ENCODE assay signal across 34 cellular contexts in the genomic region with DNA sequence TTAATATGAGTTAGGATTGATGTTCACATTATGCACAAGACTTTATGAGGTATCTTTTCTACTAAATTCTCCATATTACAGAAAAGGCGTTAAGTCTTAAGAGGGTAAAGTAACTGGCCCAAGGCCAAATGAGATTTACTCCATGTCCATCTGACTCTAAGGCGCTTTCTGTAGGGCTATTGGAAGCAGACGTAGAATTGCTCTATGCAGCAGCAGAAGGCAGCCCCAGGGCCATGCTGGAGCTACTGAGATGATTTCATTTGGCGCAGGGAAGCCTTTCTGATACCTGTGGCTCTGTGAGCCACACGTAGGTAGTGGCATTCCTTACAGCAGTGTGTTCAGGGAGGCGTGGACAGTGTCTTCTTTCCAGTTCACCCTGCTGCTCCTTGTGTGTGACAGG.
"Had no signal": no experiment of that assay in that cellular context is flagged by ENCODE, and none has a peak within 500 bp of the region (broad histone marks: within the 10 kb centered on the region; RNA-seq: fewer than 3 reads in every experiment).

No MANE protein-coding gene starts in this region.

- H3K27ac ChIP-seq: adrenal gland, cardiac muscle cell, VCaP had no signal

- FAIRE-seq: astrocyte, bronchial epithelial cell, TTC549 had no signal

- H3K9me3 ChIP-seq: adrenal gland had no signal

- DNase-seq: activated CD4-positive, alpha-beta memory T cell treated with anti-CD3 and anti-CD28 coated beads, Interleukin-2, amount 10 ng/mL, durations not matched to agents 7 days and 5 days; activated CD4-positive, alpha-beta T cell treated with anti-CD3 and anti-CD28 coated beads for 1 hour; activated CD4-positive, alpha-beta T cell treated with anti-CD3 and anti-CD28 coated beads for 36 hours; activated CD4-positive, alpha-beta T cell treated with anti-CD3 and anti-CD28 coated beads for 48 hours; activated CD4-positive, alpha-beta T cell treated with anti-CD3 and anti-CD28 coated beads, Interleukin-2, amount 10 ng/mL, durations not matched to agents 7 days and 5 days; activated CD4-positive, alpha-beta T cell treated with anti-CD3 and anti-CD28 coated beads, Interleukin-2, amount 50 U/mL, for 48 hours; activated CD4-positive, CD25-positive, alpha-beta regulatory T cell; activated CD8-positive, alpha-beta memory T cell treated with anti-CD3 and anti-CD28 coated beads for 24 hours; activated CD8-positive, alpha-beta memory T cell treated with anti-CD3 and anti-CD28 coated beads, Interleukin-2, amount 10 ng/mL, durations not matched to agents 7 days and 5 days; activated CD8-positive, alpha-beta memory T cell treated with anti-CD3 and anti-CD28 coated beads, Interleukin-2, amount 50 U/mL, for 48 hours; activated CD8-positive, alpha-beta T cell treated with anti-CD3 and anti-CD28 coated beads, Interleukin-2, amount 10 ng/mL, durations not matched to agents 7 days and 5 days; activated effector memory CD4-positive, alpha-beta T cell treated with Interleukin-2 at 50 U/mL for 16 hours; activated gamma-delta T cell; activated naive CD4-positive, alpha-beta T cell treated with anti-CD3 and anti-CD28 coated beads for 36 hours; activated naive CD4-positive, alpha-beta T cell treated with anti-CD3 and anti-CD28 coated beads, Interleukin-2, amount 50 U/mL, for 16 hours; activated naive CD8-positive, alpha-beta T cell treated with anti-CD3 and anti-CD28 coated beads for 36 hours; activated T-cell treated with anti-CD3 and anti-CD28 coated beads, Interleukin-2, amount 50 U/mL, for 24 hours; activated T-cell treated with anti-CD3 and anti-CD28 coated beads, Interleukin-2, amount 50 U/mL, for 48 hours; adrenal gland; amniotic stem cell; aorta; caudate nucleus; cerebellar nuclear complex; T-helper 1 cell; T-helper 2 cell; T-helper 9 cell had no signal

- ATAC-seq: activated CD4-positive, alpha-beta T cell treated with anti-CD3 and anti-CD28 coated beads for 36 hours; activated CD4-positive, CD25-positive, alpha-beta regulatory T cell treated with anti-CD3 and anti-CD28 coated beads, Interleukin-2, amount 50 U/mL, for 24 hours; activated CD8-positive, alpha-beta memory T cell treated with anti-CD3 and anti-CD28 coated beads, Interleukin-2, amount 10 ng/mL, durations not matched to agents 7 days and 5 days; activated CD8-positive, alpha-beta T cell treated with anti-CD3 and anti-CD28 coated beads, Interleukin-2, amount 10 ng/mL, durations not matched to agents 7 days and 5 days; activated naive CD4-positive, alpha-beta T cell treated with anti-CD3 and anti-CD28 coated beads, Interleukin-2, amount 50 U/mL, for 72 hours; WTC11 had no signal

- H3K4me3 ChIP-seq: adrenal gland, cardiac muscle cell had no signal

- H3K27me3 ChIP-seq: adrenal gland, cardiac muscle cell had no signal

- H3K36me3 ChIP-seq: adrenal gland, cardiac muscle cell had no signal

- H3K4me1 ChIP-seq: adrenal gland had no signal
